ENCODE assay signal across 37 cellular contexts in the genomic region with DNA sequence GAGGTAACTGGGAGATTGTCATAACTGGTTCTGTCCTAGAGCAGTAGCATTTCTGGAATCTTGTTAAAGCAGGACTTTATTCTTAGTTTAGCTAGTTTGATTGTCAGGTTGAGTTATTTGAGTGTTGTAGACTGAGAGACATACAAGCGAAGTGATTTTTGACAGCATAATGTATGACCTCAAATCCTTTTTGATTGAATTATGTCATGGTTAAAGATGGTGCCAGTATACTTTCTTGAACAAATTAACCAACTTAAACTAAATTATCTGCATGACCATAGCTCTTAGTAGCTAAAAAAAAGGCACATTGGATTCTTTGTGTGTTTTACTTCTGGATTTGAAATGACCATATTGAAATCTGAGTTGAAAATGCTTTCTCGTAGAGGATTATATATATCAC.
"Had no signal": no experiment of that assay in that cellular context is flagged by ENCODE, and none has a peak within 500 bp of the region (broad histone marks: within the 10 kb centered on the region; RNA-seq: fewer than 3 reads in every experiment).

No MANE protein-coding gene starts in this region.

- H3K27ac ChIP-seq: ascending aorta, cardiac muscle cell, VCaP had no signal

- H3K9me3 ChIP-seq: ascending aorta had no signal

- ATAC-seq: activated CD8-positive, alpha-beta T cell treated with anti-CD3 and anti-CD28 coated beads for 36 hours; activated naive CD8-positive, alpha-beta T cell treated with anti-CD3 and anti-CD28 coated beads, Interleukin-2, amount 50 U/mL, for 24 hours; activated T-cell treated with anti-CD3 and anti-CD28 coated beads, Interleukin-2, amount 50 U/mL, for 4 hours had no signal

- FAIRE-seq: bronchial epithelial cell, TTC549 had no signal

- DNase-seq: activated B cell treated with CpG ODN at 0.5 μM for 24 hours; activated CD4-positive, alpha-beta memory T cell treated with anti-CD3 and anti-CD28 coated beads for 36 hours; activated CD4-positive, alpha-beta T cell treated with anti-CD3 and anti-CD28 coated beads for 4 hours; activated CD4-positive, alpha-beta T cell treated with anti-CD3 and anti-CD28 coated beads, Interleukin-2, amount 10 ng/mL, durations not matched to agents 24 days and 14 days; activated CD4-positive, alpha-beta T cell treated with anti-CD3 and anti-CD28 coated beads, Interleukin-2, amount 50 U/mL, for 1 hour; activated CD4-positive, alpha-beta T cell treated with anti-CD3 and anti-CD28 coated beads, Interleukin-2, amount 50 U/mL, for 4 hours; activated CD4-positive, CD25-positive, alpha-beta regulatory T cell treated with anti-CD3 and anti-CD28 coated beads, Interleukin-2, amount 50 U/mL, for 72 hours; activated CD8-positive, alpha-beta memory T cell treated with anti-CD3 and anti-CD28 coated beads, Interleukin-2, amount 50 U/mL, for 4 hours; activated CD8-positive, alpha-beta T cell treated with anti-CD3 and anti-CD28 coated beads for 36 hours; activated effector memory CD4-positive, alpha-beta T cell treated with Interleukin-2 at 50 U/mL for 16 hours; activated gamma-delta T cell; activated naive CD4-positive, alpha-beta T cell treated with anti-CD3 and anti-CD28 coated beads, Interleukin-2, amount 10 ng/mL, durations not matched to agents 7 days and 5 days; activated naive CD4-positive, alpha-beta T cell treated with Interleukin-2 at 50 U/mL for 16 hours; activated naive CD8-positive, alpha-beta T cell treated with anti-CD3 and anti-CD28 coated beads, Interleukin-2, amount 10 ng/mL, durations not matched to agents 7 days and 5 days; activated naive CD8-positive, alpha-beta T cell treated with anti-CD3 and anti-CD28 coated beads, Interleukin-2, amount 50 U/mL, for 24 hours; activated T-cell treated with anti-CD3 and anti-CD28 coated beads for 4 hours; activated T-cell treated with anti-CD3 and anti-CD28 coated beads, Interleukin-2, amount 50 U/mL, for 1 hour; activated T-cell treated with anti-CD3 and anti-CD28 coated beads, Interleukin-2, amount 50 U/mL, for 4 hours; amygdala; anterior cingulate cortex; caudate nucleus; cerebellar nuclear complex; T-helper 1 cell; T-helper 2 cell; T-helper 9 cell had no signal

- H3K27me3 Mint-ChIP-seq: activated B cell treated with CpG ODN at 0.5 μM for 24 hours; activated CD4-positive, alpha-beta T cell treated with anti-CD3 and anti-CD28 coated beads, Interleukin-2, amount 10 ng/mL, durations not matched to agents 24 days and 14 days; activated CD8-positive, alpha-beta T cell treated with anti-CD3 and anti-CD28 coated beads for 36 hours; activated naive CD4-positive, alpha-beta T cell treated with anti-CD3 and anti-CD28 coated beads, Interleukin-2, amount 10 ng/mL, durations not matched to agents 7 days and 5 days; activated naive CD4-positive, alpha-beta T cell treated with anti-CD3 and anti-CD28 coated beads, Interleukin-2, amount 50 U/mL, for 24 hours; activated naive CD8-positive, alpha-beta T cell; activated naive CD8-positive, alpha-beta T cell treated with anti-CD3 and anti-CD28 coated beads, Interleukin-2, amount 10 ng/mL, durations not matched to agents 7 days and 5 days; activated naive CD8-positive, alpha-beta T cell treated with anti-CD3 and anti-CD28 coated beads, Interleukin-2, amount 50 U/mL, for 24 hours; brain; central memory CD8-positive, alpha-beta T cell had no signal

- H3K4me3 ChIP-seq: ascending aorta, cardiac muscle cell had no signal

- H3K27ac Mint-ChIP-seq: activated B cell treated with CpG ODN at 0.5 μM for 24 hours; activated CD4-positive, alpha-beta memory T cell treated with anti-CD3 and anti-CD28 coated beads for 36 hours; activated CD4-positive, alpha-beta T cell treated with anti-CD3 and anti-CD28 coated beads, Interleukin-2, amount 10 ng/mL, durations not matched to agents 24 days and 14 days; activated CD8-positive, alpha-beta T cell treated with anti-CD3 and anti-CD28 coated beads for 36 hours; activated naive CD4-positive, alpha-beta T cell treated with anti-CD3 and anti-CD28 coated beads, Interleukin-2, amount 10 ng/mL, durations not matched to agents 7 days and 5 days; activated naive CD4-positive, alpha-beta T cell treated with anti-CD3 and anti-CD28 coated beads, Interleukin-2, amount 50 U/mL, for 24 hours; activated naive CD8-positive, alpha-beta T cell; activated naive CD8-positive, alpha-beta T cell treated with anti-CD3 and anti-CD28 coated beads, Interleukin-2, amount 10 ng/mL, durations not matched to agents 7 days and 5 days; activated naive CD8-positive, alpha-beta T cell treated with anti-CD3 and anti-CD28 coated beads, Interleukin-2, amount 50 U/mL, for 24 hours; activated T-helper 2 cell treated with anti-CD3 and anti-CD28 coated beads, Interferon-gamma antibody, Interleukin-2, Interleukin-4, amounts not matched to agents 10 μg/mL and 5 μg/mL and 100 μg/mL, durations not matched to agents 14 hours and 24 hours and 36 hours; brain; T-helper 1 cell treated with Interleukin-12 subunit alpha and Interleukin-12 subunit beta and Interleukin-4 antibody, amounts not matched to agents 30 μg/mL and 1 μg/mL, for 36 hours; T-helper 2 cell treated with Interferon-gamma antibody and Interleukin-4, amounts not matched to agents 5 μg/mL and 100 μg/mL, for 36 hours had no signal

- H3K4me3 Mint-ChIP-seq: activated B cell treated with CpG ODN at 0.5 μM for 24 hours; activated CD4-positive, alpha-beta memory T cell treated with anti-CD3 and anti-CD28 coated beads for 36 hours; activated CD4-positive, alpha-beta T cell treated with anti-CD3 and anti-CD28 coated beads, Interleukin-2, amount 10 ng/mL, durations not matched to agents 24 days and 14 days; activated CD8-positive, alpha-beta T cell treated with anti-CD3 and anti-CD28 coated beads for 36 hours; activated naive CD4-positive, alpha-beta T cell treated with anti-CD3 and anti-CD28 coated beads, Interleukin-2, amount 10 ng/mL, durations not matched to agents 7 days and 5 days; activated naive CD4-positive, alpha-beta T cell treated with anti-CD3 and anti-CD28 coated beads, Interleukin-2, amount 50 U/mL, for 24 hours; activated naive CD8-positive, alpha-beta T cell; activated naive CD8-positive, alpha-beta T cell treated with anti-CD3 and anti-CD28 coated beads, Interleukin-2, amount 10 ng/mL, durations not matched to agents 7 days and 5 days; activated naive CD8-positive, alpha-beta T cell treated with anti-CD3 and anti-CD28 coated beads, Interleukin-2, amount 50 U/mL, for 24 hours; activated T-cell treated with anti-CD3 and anti-CD28 coated beads, Interleukin-2, amount 50 U/mL, for 4 hours; brain; central memory CD8-positive, alpha-beta T cell; T-helper 1 cell treated with Interleukin-12 subunit alpha and Interleukin-12 subunit beta and Interleukin-4 antibody, amounts not matched to agents 30 μg/mL and 1 μg/mL, for 36 hours; T-helper 2 cell treated with Interferon-gamma antibody and Interleukin-4, amounts not matched to agents 5 μg/mL and 100 μg/mL, for 36 hours had no signal

- H3K27me3 ChIP-seq: ascending aorta, cardiac muscle cell had no signal

- H3K4me1 Mint-ChIP-seq: activated B cell treated with CpG ODN at 0.5 μM for 24 hours; activated CD4-positive, alpha-beta T cell treated with anti-CD3 and anti-CD28 coated beads, Interleukin-2, amount 10 ng/mL, durations not matched to agents 24 days and 14 days; activated naive CD4-positive, alpha-beta T cell treated with anti-CD3 and anti-CD28 coated beads, Interleukin-2, amount 10 ng/mL, durations not matched to agents 7 days and 5 days; activated naive CD4-positive, alpha-beta T cell treated with anti-CD3 and anti-CD28 coated beads, Interleukin-2, amount 50 U/mL, for 24 hours; activated naive CD8-positive, alpha-beta T cell treated with anti-CD3 and anti-CD28 coated beads, Interleukin-2, amount 10 ng/mL, durations not matched to agents 7 days and 5 days; activated naive CD8-positive, alpha-beta T cell treated with anti-CD3 and anti-CD28 coated beads, Interleukin-2, amount 50 U/mL, for 24 hours; central memory CD8-positive, alpha-beta T cell had no signal

- H3K36me3 ChIP-seq: ascending aorta, cardiac muscle cell had no signal

- H3K9me3 Mint-ChIP-seq: activated CD4-positive, alpha-beta memory T cell treated with anti-CD3 and anti-CD28 coated beads for 36 hours; activated CD4-positive, alpha-beta T cell treated with anti-CD3 and anti-CD28 coated beads, Interleukin-2, amount 10 ng/mL, durations not matched to agents 24 days and 14 days; activated CD8-positive, alpha-beta T cell treated with anti-CD3 and anti-CD28 coated beads for 36 hours; activated naive CD4-positive, alpha-beta T cell treated with anti-CD3 and anti-CD28 coated beads, Interleukin-2, amount 50 U/mL, for 24 hours; activated naive CD8-positive, alpha-beta T cell treated with anti-CD3 and anti-CD28 coated beads, Interleukin-2, amount 10 ng/mL, durations not matched to agents 7 days and 5 days; activated naive CD8-positive, alpha-beta T cell treated with anti-CD3 and anti-CD28 coated beads, Interleukin-2, amount 50 U/mL, for 24 hours; activated T-cell treated with anti-CD3 and anti-CD28 coated beads, Interleukin-2, amount 50 U/mL, for 4 hours; T-helper 1 cell treated with Interleukin-12 subunit alpha and Interleukin-12 subunit beta and Interleukin-4 antibody, amounts not matched to agents 30 μg/mL and 1 μg/mL, for 36 hours; T-helper 2 cell treated with Interferon-gamma antibody and Interleukin-4, amounts not matched to agents 5 μg/mL and 100 μg/mL, for 36 hours had no signal

- H3K36me3 Mint-ChIP-seq: activated CD4-positive, alpha-beta memory T cell treated with anti-CD3 and anti-CD28 coated beads for 36 hours; activated naive CD4-positive, alpha-beta T cell treated with anti-CD3 and anti-CD28 coated beads, Interleukin-2, amount 10 ng/mL, durations not matched to agents 7 days and 5 days; activated naive CD4-positive, alpha-beta T cell treated with anti-CD3 and anti-CD28 coated beads, Interleukin-2, amount 50 U/mL, for 24 hours; activated naive CD8-positive, alpha-beta T cell; activated naive CD8-positive, alpha-beta T cell treated with anti-CD3 and anti-CD28 coated beads, Interleukin-2, amount 10 ng/mL, durations not matched to agents 7 days and 5 days; brain had no signal

- H3K4me1 ChIP-seq: ascending aorta had no signal
